ENCODE assay signal across 8 cellular contexts in the genomic region with DNA sequence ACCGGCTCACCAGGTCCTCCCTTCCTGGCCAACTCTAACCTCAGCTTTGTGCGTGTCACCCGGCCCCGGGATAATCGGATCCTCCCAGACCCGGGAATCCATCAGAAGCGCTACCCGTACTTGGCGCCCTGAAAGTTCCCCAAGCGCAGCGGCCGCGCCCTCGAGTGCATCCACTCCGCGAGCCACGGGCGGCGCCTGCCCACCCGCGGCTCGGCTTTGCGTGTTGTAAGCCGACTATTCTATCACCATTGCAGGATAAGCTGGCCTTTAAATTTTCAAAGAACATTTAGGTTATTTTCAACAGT. TPM values are rescaled to one million over a fixed set of nuclear protein-coding genes. Genes with fewer than 3 reads are reported as not detected.
A peak's percentile ranks its signal among the peaks of the same experiment; 100 is the strongest.
DNase-seq lines count a peak whose midpoint lies in the region; ATAC-seq and TF ChIP-seq lines count a peak whose summit lies in the region.

No MANE protein-coding gene starts in this region.

- peak; percentile 26 to 32 for DNase-seq in activated T-helper 1 cell treated with anti-CD3 and anti-CD28 coated beads, Interleukin-2, amount 50 U/mL, for 16 hours (ENCODE audit: low read depth in 1 of 2, low spot score in 1 of 2)
- DNase-seq in cardiac septum (ENCODE audit: low spot score) (peak; percentile 83), prostate gland (ENCODE audit: low spot score) (no peak), KBM-7 (no peak), DMS 273 treated with DMSO at 0.1 percent for 48 hours (lab: John Stamatoyannopoulos, UW) (no peak), NCI-H82 treated with DMSO at 0.1 percent for 48 hours (lab: John Stamatoyannopoulos, UW; ENCODE audit: unreplicated experiment) (no peak)

- intact Hi-C loops in cardiac septum (cut with DNase I) (loop anchor here (2.0 to 5.0 kb wide), 4 partner anchors 67 to 726 kb away; partner anchors contain the start of genes BMI1, DNAJC1 and SKIDA1), prostate gland (cut with DNase I) (loop anchor here (2.0 to 10.0 kb wide), 4 partner anchors 63 to 759 kb away; partner anchors contain the start of genes COMMD3 and SKIDA1)

- in situ Hi-C loops in KBM-7 (cut with MboI; ENCODE audit: low pct_unique_long_range_greater_than_20kb, low sequenced_read_pairs): no loop called here

- H3K27ac ChIP-seq in prostate gland: peak overlapping the region; percentile 91 to 92

- TF ChIP-seq CTCF in GM12875 (IDR thresholded peaks at IDR 0.05; ENCODE audit: borderline replicate concordance, insufficient read depth, low read depth, low read length): no peak
- TF ChIP-seq CTCF in prostate gland (IDR thresholded peaks at IDR 0.05): no peak

- no peaks in the 10 kb centered on the region for H3K27me3 ChIP-seq in prostate gland (replicated peaks; ENCODE audit: insufficient read depth)

- no peaks in the 10 kb centered on the region for H3K4me1 ChIP-seq in prostate gland (replicated peaks)

- WGBS in prostate gland: 88% methylated on average over 24 of the region's 24 CpGs

- H3K9me3 ChIP-seq in prostate gland: no peaks in the 10 kb centered on the region

- ATAC-seq in HG03460 (IDR thresholded peaks at IDR 0.05; ENCODE audit: unreplicated experiment): no peak

- TF ChIP-seq POLR2A in prostate gland (IDR thresholded peaks at IDR 0.05): no peak

- no peaks in the 10 kb centered on the region for H3K36me3 ChIP-seq in prostate gland

- peak overlapping the region; percentile 66 for H3K4me3 ChIP-seq in GM12875 (ENCODE audit: low read depth, low read length)
- peak overlapping the region; percentile 60 to 62 for H3K4me3 ChIP-seq in prostate gland

RNA-seq across cellular contexts. Expression of gene EBLN1, which starts 35.7 kb away (rescaled TPM):
- not detected for total RNA-seq in cardiac septum
- 1 to 10 TPM in 1 of 2 donors, not detected in 1; 1.8 TPM for total RNA-seq in prostate gland

Comparison
In these comparisons a context has a peak if more than half of its experiments do, and no peak if none do; other contexts are left out.
1. DNase-seq: peak in activated T-helper 1 cell treated with anti-CD3 and anti-CD28 coated beads, Interleukin-2, amount 50 U/mL, for 16 hours (2 of 2) and cardiac septum (single experiment); none in prostate gland (single experiment), KBM-7 (single experiment), DMS 273 treated with DMSO at 0.1 percent for 48 hours (single experiment) and NCI-H82 treated with DMSO at 0.1 percent for 48 hours (single experiment).